ENCODE assay signal across 21 cellular contexts in genomic region chr5:139675825-139676224, GRCh38. TPM values are rescaled to one million over a fixed set of nuclear protein-coding genes. Genes with fewer than 3 reads are reported as not detected.
A peak's percentile ranks its signal among the peaks of the same experiment; 100 is the strongest.
DNase-seq lines count a peak whose midpoint lies in the region; ATAC-seq and TF ChIP-seq lines count a peak whose summit lies in the region.
"Had no signal": no experiment of that assay in that cellular context is flagged by ENCODE, and none has a peak within 500 bp of the region (broad histone marks: within the 10 kb centered on the region; RNA-seq: fewer than 3 reads in every experiment).

No MANE protein-coding gene starts in this region.

- no peak overlapping the region for H4K12ac ChIP-seq in trophoblast cell (ENCODE audit: low read depth, low read length)

- H3K18ac ChIP-seq in trophoblast cell (ENCODE audit: low read length), result peak overlapping the region; percentile 54

- H3K4me1 Mint-ChIP-seq in endodermal cell, result peaks cover 18% of the 10 kb centered on the region
- peaks cover 40% of the 10 kb centered on the region for H3K4me1 Mint-ChIP-seq in glutamatergic neuron (ENCODE audit: low read depth, unreplicated experiment)

- H3K4me1 ChIP-seq in BLaER1, result peaks cover 95% of the 10 kb centered on the region
- H3K4me1 ChIP-seq in OCI-LY7 (ENCODE audit: insufficient read depth, low read length, poor library complexity, severe bottlenecking), result peaks cover 49% of the 10 kb centered on the region
- no peaks in the 10 kb centered on the region for H3K4me1 ChIP-seq in endodermal cell (ENCODE audit: control insufficient read depth, insufficient read depth, low read length)
- H3K4me1 ChIP-seq in trophoblast cell (ENCODE audit: control insufficient read depth in 1 of 2, insufficient read depth in 2 of 2, low read length in 2 of 2), result peaks cover 26 to 37% of the 10 kb centered on the region in 2 experiments
- H3K4me1 ChIP-seq: colonic mucosa had no signal

- H2AK5ac ChIP-seq in trophoblast cell (ENCODE audit: low read length), result no peak overlapping the region

- H3K23ac ChIP-seq in trophoblast cell (ENCODE audit: low read length), result no peak overlapping the region

- H4K91ac ChIP-seq in trophoblast cell (ENCODE audit: low read depth, low read length), result no peak overlapping the region

- peak overlapping the region; percentile 99 for H3K27ac ChIP-seq in BLaER1
- H3K27ac ChIP-seq in OCI-LY7 (ENCODE audit: low read depth, low read length, poor library complexity, severe bottlenecking), result peak overlapping the region; percentile 9
- H3K27ac ChIP-seq in endodermal cell (ENCODE audit: low read depth, low read length), result peak overlapping the region; percentile 61
- no peak overlapping the region for H3K27ac ChIP-seq in trophoblast cell (ENCODE audit: low read depth, low read length)
- H3K27ac ChIP-seq: colonic mucosa, lower lobe of right lung, RWPE1, VCaP had no signal

- H2BK12ac ChIP-seq in trophoblast cell (ENCODE audit: low read length), result peak overlapping the region; percentile 13

- H3K4me3 ChIP-seq in BLaER1 (no peak overlapping the region), OCI-LY7 (ENCODE audit: low read depth, low read length, poor library complexity, severe bottlenecking) (no peak overlapping the region), endodermal cell (ENCODE audit: low read length) (no peak overlapping the region), trophoblast cell (ENCODE audit: low read depth, low read length) (no peak overlapping the region)
- H3K4me3 ChIP-seq: colonic mucosa, lower lobe of right lung had no signal

- TF ChIP-seq CTCF in OCI-LY7 (conservative IDR thresholded peaks at IDR 0.05; ENCODE audit: low read length) (no peak), endodermal cell (conservative IDR thresholded peaks at IDR 0.05) (no peak), glutamatergic neuron (IDR thresholded peaks at IDR 0.05; ENCODE audit: partially characterized antibody, unreplicated experiment) (no peak)

- intact Hi-C loops in OCI-LY7 (cut with micrococcal nuclease; ENCODE audit: unreplicated experiment), result no loop called here

- ATAC-seq in HG03521 (IDR thresholded peaks at IDR 0.05; ENCODE audit: unreplicated experiment), result no peak
- ATAC-seq: lower lobe of right lung; naive thymus-derived CD8-positive, alpha-beta T cell; T-cell had no signal

- H3K9me2 ChIP-seq in OCI-LY7 (ENCODE audit: insufficient read depth, low read length), result no peaks in the 10 kb centered on the region

- no peak overlapping the region for H2BK120ac ChIP-seq in trophoblast cell (ENCODE audit: insufficient read depth, low read length, poor library complexity)

- no peak overlapping the region for H3K14ac ChIP-seq in trophoblast cell (ENCODE audit: low read length)

- H4K20me1 ChIP-seq in BLaER1, result peaks cover 88% of the 10 kb centered on the region
- no peaks in the 10 kb centered on the region; the same call in 1 of the 2 replicates for H4K20me1 ChIP-seq in OCI-LY7 (ENCODE audit: insufficient read depth, low read length)

- BruUV-seq in OCI-LY7 (replicated peaks; lab: Mats Ljungman, UMichigan), result no TSS peak

- 82 to 92% methylated on average over 4 of the region's 4 CpGs for WGBS in endodermal cell (ENCODE audit: insufficient coverage in 1 of 2, insufficient read length in 1 of 2), 2 experiments
- WGBS in trophoblast cell (ENCODE audit: extremely low coverage, insufficient coverage, insufficient read length), result no CpG with 5 or more reads among the region's 4 CpGs

- H3K9ac ChIP-seq in BLaER1 (peak overlapping the region; percentile 63; the same call in 1 of the 2 replicates), endodermal cell (ENCODE audit: extremely low read depth, low read length, poor library complexity, severe bottlenecking) (no peak overlapping the region), trophoblast cell (ENCODE audit: low read length) (no peak overlapping the region)

- H3K4me3 Mint-ChIP-seq in endodermal cell, result no peak overlapping the region
- no peak overlapping the region for H3K4me3 Mint-ChIP-seq in glutamatergic neuron (ENCODE audit: unreplicated experiment)
- H3K4me3 Mint-ChIP-seq: CD8-positive, alpha-beta memory T cell; naive thymus-derived CD8-positive, alpha-beta T cell; T-cell had no signal

- H3K9me3 Mint-ChIP-seq in endodermal cell (no peaks in the 10 kb centered on the region), glutamatergic neuron (ENCODE audit: unreplicated experiment) (peaks cover 19% of the 10 kb centered on the region)
- H3K9me3 Mint-ChIP-seq: CD8-positive, alpha-beta memory T cell; naive thymus-derived CD8-positive, alpha-beta T cell; T-cell had no signal

- no peak overlapping the region for H3K27ac Mint-ChIP-seq in endodermal cell
- H3K27ac Mint-ChIP-seq in glutamatergic neuron (ENCODE audit: unreplicated experiment), result no peak overlapping the region
- H3K27ac Mint-ChIP-seq: T-cell had no signal

- H3K9me3 ChIP-seq in BLaER1 (no peaks in the 10 kb centered on the region), OCI-LY7 (ENCODE audit: low read length) (no peaks in the 10 kb centered on the region), endodermal cell (ENCODE audit: control insufficient read depth, low read length) (no peaks in the 10 kb centered on the region), trophoblast cell (ENCODE audit: insufficient read depth, low read depth, low read length) (no peaks in the 10 kb centered on the region)
- H3K9me3 ChIP-seq: colonic mucosa, lower lobe of right lung had no signal

- no peak overlapping the region for H2BK5ac ChIP-seq in trophoblast cell (ENCODE audit: low read depth, low read length, poor library complexity)

- peaks cover 13% of the 10 kb centered on the region for H3K36me3 Mint-ChIP-seq in endodermal cell (ENCODE audit: low read depth)
- H3K36me3 Mint-ChIP-seq in glutamatergic neuron (ENCODE audit: unreplicated experiment), result no peaks in the 10 kb centered on the region
- H3K36me3 Mint-ChIP-seq: naive thymus-derived CD8-positive, alpha-beta T cell had no signal

- no peak overlapping the region for H4K8ac ChIP-seq in trophoblast cell (ENCODE audit: low read depth, low read length)

- POLR2A ChIA-PET in OCI-LY7 (lab: Charles Lee), result interaction anchor here (0.7 to 1.1 kb wide), 2 partner anchors 13 to 116 kb away, joined by 3 to 4 read pairs; no protein-coding TSS in a partner anchor

- H2AFZ ChIP-seq in OCI-LY7 (ENCODE audit: low read length) (no peak overlapping the region), trophoblast cell (ENCODE audit: insufficient read depth, low read length, poor library complexity) (no peak overlapping the region)

- CTCF ChIA-PET in OCI-LY7 (lab: Charles Lee; ENCODE audit: unreplicated experiment), result interaction anchor here (2.1 kb wide), 1 partner anchor 10 kb away, joined by 7 read pairs; no protein-coding TSS in a partner anchor

- H3K27me3 ChIP-seq in BLaER1 (no peaks in the 10 kb centered on the region), endodermal cell (ENCODE audit: control insufficient read depth, insufficient read depth, low read length, poor library complexity, severe bottlenecking) (no peaks in the 10 kb centered on the region), trophoblast cell (ENCODE audit: insufficient read depth, low read length) (no peaks in the 10 kb centered on the region)
- H3K27me3 ChIP-seq: colonic mucosa had no signal

- H3K36me3 ChIP-seq in BLaER1, result peaks cover 17% of the 10 kb centered on the region
- peaks cover 16% of the 10 kb centered on the region for H3K36me3 ChIP-seq in OCI-LY7 (ENCODE audit: insufficient read depth, low read length)
- no peaks in the 10 kb centered on the region for H3K36me3 ChIP-seq in endodermal cell (ENCODE audit: control insufficient read depth, insufficient read depth, low read length)
- H3K36me3 ChIP-seq in trophoblast cell (ENCODE audit: control insufficient read depth in 1 of 2, insufficient read depth in 2 of 2, low read length in 2 of 2), result peaks cover 21 to 38% of the 10 kb centered on the region in 2 experiments
- H3K36me3 ChIP-seq: colonic mucosa had no signal

- H3K79me2 ChIP-seq in OCI-LY7 (ENCODE audit: insufficient read depth, low read depth, low read length) (peaks cover 52% of the 10 kb centered on the region), trophoblast cell (ENCODE audit: control insufficient read depth, insufficient read depth, low read length, poor library complexity) (peaks cover 18% of the 10 kb centered on the region)

- H3K27me3 Mint-ChIP-seq in endodermal cell (ENCODE audit: insufficient read depth) (no peaks in the 10 kb centered on the region), glutamatergic neuron (ENCODE audit: unreplicated experiment) (peaks cover 8% of the 10 kb centered on the region)
- H3K27me3 Mint-ChIP-seq: CD8-positive, alpha-beta memory T cell; naive thymus-derived CD8-positive, alpha-beta T cell; T-cell had no signal

- H3K79me1 ChIP-seq in trophoblast cell (ENCODE audit: low read length), result peaks cover 13% of the 10 kb centered on the region

- H3K4me2 ChIP-seq in BLaER1, result peak overlapping the region; percentile 93
- no peak overlapping the region for H3K4me2 ChIP-seq in OCI-LY7 (ENCODE audit: low read length)
- no peak overlapping the region for H3K4me2 ChIP-seq in trophoblast cell (ENCODE audit: low read length)

- DNase-seq in OCI-LY7 (ENCODE audit: low spot score) (no peak), endodermal cell (no peak), trophoblast cell (no peak), ecto neural progenitor cell (ENCODE audit: low spot score) (no peak), SKM-1 (lab: John Stamatoyannopoulos, UW; ENCODE audit: unreplicated experiment) (no peak), glutamatergic neuron (no peak)
- DNase-seq: activated CD8-positive, alpha-beta memory T cell treated with anti-CD3 and anti-CD28 coated beads for 24 hours; activated effector memory CD4-positive, alpha-beta T cell treated with Interleukin-2 at 50 U/mL for 16 hours; amniotic stem cell; CD8-positive, alpha-beta memory T cell; colonic mucosa; HCEC 1CT; lower lobe of right lung; naive thymus-derived CD8-positive, alpha-beta T cell; NCI-H1694; NCI-H226; T-cell had no signal

- peak overlapping the region; percentile 32 for H3K4ac ChIP-seq in trophoblast cell (ENCODE audit: low read depth, low read length)

RNA-seq across cellular contexts. Expression of gene CXXC5, which starts 27.7 kb away (rescaled TPM):
- 108 and 113 TPM in 2 replicates for total RNA-seq in OCI-LY7 (2014; rRNA removed; shearing (Covaris generic))
- total RNA-seq in OCI-LY7 (2022), result 26.7 and 30.4 TPM in 2 replicates
- total RNA-seq in endodermal cell, result 10 to 100 TPM; 50.5 to 67.9 TPM
- 107 TPM for polyA plus RNA-seq in endodermal cell (2013, experiment 1 of 2)
- 113 TPM for polyA plus RNA-seq in endodermal cell (2013, experiment 2 of 2)
- polyA plus RNA-seq in trophoblast cell (2013), result 101 and 105 TPM in 2 replicates
- 130 TPM for total RNA-seq in glutamatergic neuron (ENCODE audit: unreplicated experiment)
